9 cellular contexts compared by ENCODE assay signal in the genomic region with DNA sequence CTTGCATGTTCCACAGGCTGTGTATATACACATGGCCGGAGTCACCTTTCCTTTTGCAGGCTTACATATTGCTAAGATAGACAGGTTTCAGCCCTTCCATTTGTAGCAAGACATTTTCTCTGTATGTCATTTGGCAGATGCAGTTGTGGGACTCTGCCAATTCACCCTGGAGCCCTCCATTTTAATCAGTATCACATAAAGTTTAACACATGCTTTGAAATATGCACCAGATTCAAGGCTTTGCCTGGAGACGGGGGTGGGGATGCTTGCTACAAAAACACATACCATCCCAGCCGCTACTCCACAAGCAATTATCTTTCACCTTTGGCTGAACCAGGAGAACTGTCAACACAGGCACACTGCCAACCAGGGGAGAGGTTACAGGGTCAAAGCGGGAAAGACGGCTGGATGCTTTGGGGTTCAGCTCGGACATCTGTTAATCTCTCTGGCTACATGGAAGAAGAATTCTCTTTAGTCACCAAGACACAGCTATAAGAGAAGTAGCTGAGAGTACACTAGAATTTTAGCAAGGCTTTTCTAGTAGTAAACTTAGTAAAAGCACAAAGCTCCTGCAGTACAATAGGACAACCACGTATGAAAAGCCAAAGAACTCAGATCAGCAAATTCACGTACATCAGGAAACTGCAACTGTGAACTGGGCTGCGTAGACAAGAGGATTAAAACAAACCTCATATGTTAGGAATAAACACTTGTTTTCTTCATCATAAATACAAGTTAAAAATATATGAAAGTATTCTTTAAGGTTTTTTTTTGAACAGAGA.
A peak's percentile ranks its signal among the peaks of the same experiment; 100 is the strongest.
DNase-seq lines count a peak whose midpoint lies in the region; ATAC-seq and TF ChIP-seq lines count a peak whose summit lies in the region.
"Had no signal": no experiment of that assay in that cellular context is flagged by ENCODE, and none has a peak within 500 bp of the region (broad histone marks: within the 10 kb centered on the region; RNA-seq: fewer than 3 reads in every experiment).

No MANE protein-coding gene starts in this region.

- H3K79me2 ChIP-seq in SK-N-SH (ENCODE audit: insufficient read depth), result no peaks in the 10 kb centered on the region

- peak; percentile 90 to 93 for ATAC-seq in right cardiac atrium
- no peak for ATAC-seq in activated CD8-positive, alpha-beta T cell treated with anti-CD3 and anti-CD28 coated beads for 36 hours
- no peak for ATAC-seq in HG02885 (IDR thresholded peaks at IDR 0.05; ENCODE audit: poor library complexity, unreplicated experiment)

- H3K27me3 ChIP-seq in SK-N-SH (ENCODE audit: insufficient read depth) (no peaks in the 10 kb centered on the region), right cardiac atrium (ENCODE audit: control insufficient read depth, insufficient read depth) (no peaks in the 10 kb centered on the region), spleen (replicated peaks in 1 of 7) (no peaks in the 10 kb centered on the region)

- H3F3A ChIP-seq in SK-N-SH (replicated peaks; ENCODE audit: insufficient read depth), result peaks cover 13% of the 10 kb centered on the region

- no peak overlapping the region for H3K4me3 Mint-ChIP-seq in activated CD8-positive, alpha-beta T cell treated with anti-CD3 and anti-CD28 coated beads for 36 hours

- H3K4me1 ChIP-seq in HEK293 (ENCODE audit: control insufficient read depth, insufficient read depth, low read length) (peaks cover 15% of the 10 kb centered on the region), SK-N-SH (ENCODE audit: control insufficient read depth in 1 of 2, insufficient read depth in 2 of 2, low read depth in 1 of 2, low read length in 1 of 2) (peaks cover 15 to 21% of the 10 kb centered on the region in 2 experiments; a peak in 3 of 4 replicates), right cardiac atrium (ENCODE audit: control insufficient read depth, insufficient read depth, low read length) (peaks cover 7% of the 10 kb centered on the region), spleen (peaks cover 0 to 4% (median 0%) of the 10 kb centered on the region in 6 donors)

- H3K27ac Mint-ChIP-seq in activated CD8-positive, alpha-beta T cell treated with anti-CD3 and anti-CD28 coated beads for 36 hours, result no peak overlapping the region

- POLR2A ChIA-PET in HEK293 (lab: Yijun Ruan, JAX), result interaction anchor here (0.6 kb wide), 1 partner anchor 14 kb away, joined by 4 read pairs; no protein-coding TSS in a partner anchor
- POLR2A ChIA-PET in SK-N-SH (lab: Yijun Ruan, JAX), result no interaction called here
- POLR2A ChIA-PET in activated CD8-positive, alpha-beta T cell treated with anti-CD3 and anti-CD28 coated beads for 36 hours (lab: Charles Lee), result no interaction called here

- peak overlapping the region; percentile 23 for H3K4me3 ChIP-seq in HEK293 (ENCODE audit: low read depth, low read length)
- H3K4me3 ChIP-seq in SK-N-SH (ENCODE audit: low read depth in 2 of 2, low read length in 1 of 2), result no peak overlapping the region; a peak in 1 of 4 replicates
- no peak overlapping the region for H3K4me3 ChIP-seq in right cardiac atrium (ENCODE audit: low read length)
- no peak overlapping the region for H3K4me3 ChIP-seq in spleen
- H3K4me3 ChIP-seq: thoracic aorta had no signal

- TF ChIP-seq POLR2A in spleen (IDR thresholded peaks at IDR 0.05), result no peak

- no peaks in the 10 kb centered on the region for H3K4me1 Mint-ChIP-seq in activated CD8-positive, alpha-beta T cell treated with anti-CD3 and anti-CD28 coated beads for 36 hours (ENCODE audit: low read depth)

- TF ChIP-seq EP300 in SK-N-SH (IDR thresholded peaks at IDR 0.05; ENCODE audit: borderline replicate concordance in 1 of 2, low read depth in 1 of 2, low read length in 1 of 2), result peak; percentile 21 to 82; a peak in 2 of 4 replicates

- no peaks in the 10 kb centered on the region for H3K9me3 Mint-ChIP-seq in activated CD8-positive, alpha-beta T cell treated with anti-CD3 and anti-CD28 coated beads for 36 hours

- H3K9me3 ChIP-seq in HEK293 (ENCODE audit: control insufficient read depth, insufficient read depth, low read depth, low read length) (no peaks in the 10 kb centered on the region), SK-N-SH (no peaks in the 10 kb centered on the region), right cardiac atrium (ENCODE audit: control insufficient read depth, low read length) (no peaks in the 10 kb centered on the region), spleen (no peaks in the 10 kb centered on the region)
- H3K9me3 ChIP-seq: thoracic aorta had no signal

- DNase-seq in SK-N-SH, result peak; percentile 58
- peak; percentile 72 to 82 (median 80) for DNase-seq in right cardiac atrium
- DNase-seq in stromal cell of bone marrow (ENCODE audit: low read depth), result peak; percentile 23
- DNase-seq in spleen, result no peak
- DNase-seq in activated CD8-positive, alpha-beta T cell treated with anti-CD3 and anti-CD28 coated beads for 36 hours, result no peak
- DNase-seq: cerebellar nuclear complex had no signal

- no peak overlapping the region for H2AFZ ChIP-seq in SK-N-SH (ENCODE audit: low read depth)

- no peak for TF ChIP-seq CTCF in HEK293 (tag by site-specific recombination; IDR thresholded peaks at IDR 0.05)
- no peak for TF ChIP-seq CTCF in SK-N-SH (IDR thresholded peaks at IDR 0.05)
- TF ChIP-seq CTCF in spleen (IDR thresholded peaks at IDR 0.05 in 8 of 11, conservative IDR thresholded peaks at IDR 0.05 in 3 of 11), result no peak
- TF ChIP-seq CTCF in activated CD8-positive, alpha-beta T cell treated with anti-CD3 and anti-CD28 coated beads for 36 hours (IDR thresholded peaks at IDR 0.05), result no peak

- H3K9me2 ChIP-seq in SK-N-SH, result no peaks in the 10 kb centered on the region

- H3K4me2 ChIP-seq in SK-N-SH, result peak overlapping the region; percentile 67

- no peak overlapping the region for H3K9ac ChIP-seq in SK-N-SH

- H3K27me3 Mint-ChIP-seq in activated CD8-positive, alpha-beta T cell treated with anti-CD3 and anti-CD28 coated beads for 36 hours, result no peaks in the 10 kb centered on the region

- peaks cover 1% of the 10 kb centered on the region for H3K36me3 Mint-ChIP-seq in activated CD8-positive, alpha-beta T cell treated with anti-CD3 and anti-CD28 coated beads for 36 hours (ENCODE audit: low read depth)

- intact Hi-C loops in right cardiac atrium (cut with DNase I) (no loop called here), spleen (cut with DNase I; ENCODE audit: low total_unique reads) (no loop called here)
- intact Hi-C loops in activated CD8-positive, alpha-beta T cell treated with anti-CD3 and anti-CD28 coated beads for 36 hours (cut with micrococcal nuclease), result no loop called here

- H4K20me1 ChIP-seq in SK-N-SH (ENCODE audit: insufficient read depth), result no peaks in the 10 kb centered on the region

- H3K27ac ChIP-seq in HEK293 (ENCODE audit: extremely low read depth, low read depth, low read length), result no peak overlapping the region
- peak overlapping the region in 1 of 2 experiments; percentile 41; a peak in 3 of 4 replicates for H3K27ac ChIP-seq in SK-N-SH (ENCODE audit: low read depth in 2 of 2, low read length in 1 of 2)
- no peak overlapping the region for H3K27ac ChIP-seq in right cardiac atrium (ENCODE audit: low read length)
- H3K27ac ChIP-seq in spleen, result no peak overlapping the region
- H3K27ac ChIP-seq: thoracic aorta had no signal

- CTCF ChIA-PET in HEK293 (lab: Yijun Ruan, JAX) (interaction anchor here (0.9 kb wide), 1 partner anchor 56 kb away, joined by 3 read pairs; no protein-coding TSS in a partner anchor), SK-N-SH (lab: Yijun Ruan, JAX) (interaction anchor here (0.7 kb wide), 1 partner anchor 404 kb away, joined by 3 read pairs; no protein-coding TSS in a partner anchor)
- CTCF ChIA-PET in activated CD8-positive, alpha-beta T cell treated with anti-CD3 and anti-CD28 coated beads for 36 hours (lab: Charles Lee), result no interaction called here

- peak; percentile 15; the same call in 1 of the 2 replicates for TF ChIP-seq RAD21 in SK-N-SH (IDR thresholded peaks at IDR 0.05; ENCODE audit: low read length)

- 49% methylated on average over 9 of the region's 9 CpGs for WGBS in SK-N-SH (ENCODE audit: low lambda C conversion rate)
- 21% methylated on average over 9 of the region's 9 CpGs for WGBS in right cardiac atrium
- 77 to 88% (median 82%) methylated on average over 9 of the region's 9 CpGs for whole genome bisulfite sequencing in spleen, 5 donors

- H3K36me3 ChIP-seq in HEK293 (ENCODE audit: control insufficient read depth in 2 of 2, insufficient read depth in 1 of 2, low read length in 2 of 2) (no peaks in the 10 kb centered on the region; a peak in 1 of 3 replicates), SK-N-SH (replicated peaks in 1 of 2; ENCODE audit: control insufficient read depth in 1 of 2, insufficient read depth in 2 of 2, low read length in 1 of 2) (peaks cover 0 to 7% of the 10 kb centered on the region in 2 experiments), spleen (no peaks in the 10 kb centered on the region)
- H3K36me3 ChIP-seq: thoracic aorta had no signal

TF ChIP-seq in HEK293, 187 proteins besides CTCF, POLR2A, EP300 and RAD21 (continues in another document):
- TF ChIP-seq ZXDB (tag by site-specific recombination; IDR thresholded peaks at IDR 0.05) (0 out of 2 replicates have a peak, but pooled peaks have one; percentile 19), ZBTB17 (tag by site-specific recombination; IDR thresholded peaks at IDR 0.05) (peak; percentile 64)

TF ChIP-seq in SK-N-SH, 30 proteins besides CTCF, POLR2A, EP300 and RAD21 (continues in another document):
- TF ChIP-seq TCF12 (IDR thresholded peaks at IDR 0.05) (peak; percentile 69), CHD2 (IDR thresholded peaks at IDR 0.05; ENCODE audit: low read length, partially characterized antibody) (peak; percentile 84), TEAD4 (IDR thresholded peaks at IDR 0.05; ENCODE audit: borderline replicate concordance, insufficient read depth) (0 out of 2 replicates have a peak, but pooled peaks have one; percentile 12), FOXJ3 (CRISPR knock-in tag; IDR thresholded peaks at IDR 0.05) (peak; percentile 60; the same call in 1 of the 2 replicates), FOXM1 (IDR thresholded peaks at IDR 0.05; ENCODE audit: low read depth) (no peak), ELF1 (IDR thresholded peaks at IDR 0.05) (no peak), JUND (IDR thresholded peaks at IDR 0.05) (no peak), NFIC (IDR thresholded peaks at IDR 0.05; ENCODE audit: borderline replicate concordance) (peak; percentile 79)
- TF ChIP-seq, protein P1, sequence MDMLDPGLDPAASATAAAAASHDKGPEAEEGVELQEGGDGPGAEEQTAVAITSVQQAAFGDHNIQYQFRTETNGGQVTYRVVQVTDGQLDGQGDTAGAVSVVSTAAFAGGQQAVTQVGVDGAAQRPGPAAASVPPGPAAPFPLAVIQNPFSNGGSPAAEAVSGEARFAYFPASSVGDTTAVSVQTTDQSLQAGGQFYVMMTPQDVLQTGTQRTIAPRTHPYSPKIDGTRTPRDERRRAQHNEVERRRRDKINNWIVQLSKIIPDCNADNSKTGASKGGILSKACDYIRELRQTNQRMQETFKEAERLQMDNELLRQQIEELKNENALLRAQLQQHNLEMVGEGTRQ (IDR thresholded peaks at IDR 0.05; ENCODE audit: borderline replicate concordance, low read depth, low read length), result no peak

Comparison
In these comparisons a context has a peak if more than half of its experiments do, and no peak if none do; other contexts are left out.
1. DNase-seq: peak in SK-N-SH (single experiment), right cardiac atrium (3 of 3) and stromal cell of bone marrow (single experiment); none in spleen (single experiment) and activated CD8-positive, alpha-beta T cell treated with anti-CD3 and anti-CD28 coated beads for 36 hours (single experiment).
2. ATAC-seq: peak in right cardiac atrium (2 of 2); none in activated CD8-positive, alpha-beta T cell treated with anti-CD3 and anti-CD28 coated beads for 36 hours (single experiment) and HG02885 (single experiment).